ENCODE assay signal across 13 cellular contexts in the genomic region with DNA sequence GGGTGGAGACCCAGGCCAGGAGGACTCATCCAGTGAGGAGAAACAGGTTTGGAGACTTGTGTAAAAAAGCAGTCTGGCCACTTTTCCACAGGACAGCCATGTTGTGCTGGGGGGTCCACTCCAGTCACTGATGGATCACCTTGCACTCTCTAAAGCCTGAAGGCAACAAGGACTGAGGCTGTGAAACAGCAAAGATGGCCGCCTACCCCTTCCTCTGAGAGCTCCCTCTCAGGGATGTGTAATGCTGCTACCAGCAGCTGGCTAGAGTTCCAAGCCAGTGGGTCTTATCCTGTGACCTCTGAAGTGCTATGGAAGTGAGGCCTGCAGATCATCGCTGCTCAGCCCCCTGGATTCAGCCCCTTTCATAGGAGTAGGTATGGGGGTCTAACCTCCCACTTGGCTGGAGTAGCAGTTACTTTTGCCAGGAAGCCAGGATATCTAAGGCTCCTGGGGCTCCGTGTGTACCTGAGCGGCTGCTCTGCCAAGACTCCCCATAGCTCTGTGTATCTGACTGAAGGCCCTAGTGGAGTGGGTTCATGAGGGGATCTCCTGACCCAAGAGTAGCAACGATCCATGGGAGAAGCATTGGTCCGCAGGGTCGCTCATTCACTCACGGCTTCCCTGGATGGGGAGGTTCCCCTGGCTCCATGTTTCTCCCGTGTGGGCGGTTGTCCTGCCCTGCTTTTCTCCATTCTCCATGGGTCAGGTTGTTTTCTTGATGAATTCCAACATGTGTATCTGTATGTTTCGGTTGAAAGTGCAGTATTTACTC.
DNase-seq lines count a peak whose midpoint lies in the region; TF ChIP-seq lines count a peak whose summit lies in the region.
"Had no signal": no experiment of that assay in that cellular context is flagged by ENCODE, and none has a peak within 500 bp of the region (broad histone marks: within the 10 kb centered on the region; RNA-seq: fewer than 3 reads in every experiment).

No MANE protein-coding gene starts in this region.

- DNase-seq in CD8-positive, alpha-beta memory T cell = no peak
- peak; percentile 54 for DNase-seq in activated naive CD4-positive, alpha-beta T cell treated with anti-CD3 and anti-CD28 coated beads for 36 hours
- no peak for DNase-seq in nephron progenitor cell
- DNase-seq in NCI-H2196 treated with DMSO at 0.1 percent for 48 hours (lab: John Stamatoyannopoulos, UW; ENCODE audit: unreplicated experiment) = no peak
- no peak for DNase-seq in cerebellar cortex (ENCODE audit: low spot score)
- DNase-seq in H7 = no peak
- DNase-seq: foreskin melanocyte, NCI-H1694, NCI-H748 treated with DMSO at 0.1 percent for 48 hours, SIG-M5 had no signal

- no peaks in the 10 kb centered on the region for H3K36me3 ChIP-seq in CD8-positive, alpha-beta memory T cell (ENCODE audit: insufficient read depth, low read length)
- no peaks in the 10 kb centered on the region for H3K36me3 ChIP-seq in KMS-11 (ENCODE audit: insufficient read depth)
- no peaks in the 10 kb centered on the region for H3K36me3 ChIP-seq in H7 (replicated peaks; ENCODE audit: control insufficient read depth, insufficient read depth, low read length)

- H3K4me1 ChIP-seq in CD8-positive, alpha-beta memory T cell (ENCODE audit: insufficient read depth, low read length) = peaks cover 44% of the 10 kb centered on the region
- peaks cover 46% of the 10 kb centered on the region for H3K4me1 ChIP-seq in KMS-11 (ENCODE audit: low read depth, poor library complexity, severe bottlenecking)

- H3K27ac Mint-ChIP-seq in CD8-positive, alpha-beta memory T cell = peak overlapping the region in 5 of 8 donors; percentile 12 to 93 (median 88)
- peak overlapping the region; percentile 89 for H3K27ac Mint-ChIP-seq in activated naive CD4-positive, alpha-beta T cell treated with anti-CD3 and anti-CD28 coated beads for 36 hours
- peak overlapping the region; percentile 53 for H3K27ac Mint-ChIP-seq in nephron progenitor cell

- TF ChIP-seq CTCF in KMS-11 (conservative IDR thresholded peaks at IDR 0.05; ENCODE audit: low read depth, low read length) (no peak), nephron progenitor cell (IDR thresholded peaks at IDR 0.05) (no peak)

- no peaks in the 10 kb centered on the region for H3K79me2 ChIP-seq in KMS-11 (ENCODE audit: insufficient read depth, low read depth)

- H3K36me3 Mint-ChIP-seq in CD8-positive, alpha-beta memory T cell = peaks cover 0 to 1% (median 0%) of the 10 kb centered on the region in 3 donors
- H3K36me3 Mint-ChIP-seq in activated naive CD4-positive, alpha-beta T cell treated with anti-CD3 and anti-CD28 coated beads for 36 hours (ENCODE audit: low read depth) = peaks cover 14% of the 10 kb centered on the region
- no peaks in the 10 kb centered on the region for H3K36me3 Mint-ChIP-seq in nephron progenitor cell (ENCODE audit: low read depth)
- H3K36me3 Mint-ChIP-seq: CD8-positive, alpha-beta T cell; IgD-negative memory B cell had no signal

- H3K27me3 ChIP-seq in CD8-positive, alpha-beta memory T cell (ENCODE audit: insufficient read depth, low read length, poor library complexity, severe bottlenecking) = no peaks in the 10 kb centered on the region
- H3K27me3 ChIP-seq in KMS-11 (ENCODE audit: insufficient read depth, low read depth) = no peaks in the 10 kb centered on the region
- no peaks in the 10 kb centered on the region for H3K27me3 ChIP-seq in H7 (ENCODE audit: control insufficient read depth, insufficient read depth, low read length)

- H3K4me3 ChIP-seq in CD8-positive, alpha-beta memory T cell (ENCODE audit: low read length) = peak overlapping the region; percentile 39
- H3K4me3 ChIP-seq in KMS-11 (IDR thresholded peaks at IDR 0.05; ENCODE audit: insufficient read depth, low read depth, low read length) (peak overlapping the region; percentile 40), H7 (ENCODE audit: insufficient read depth, low read depth, low read length) (no peak overlapping the region)

- H3K9me3 Mint-ChIP-seq in CD8-positive, alpha-beta memory T cell = no peaks in the 10 kb centered on the region
- H3K9me3 Mint-ChIP-seq in activated naive CD4-positive, alpha-beta T cell treated with anti-CD3 and anti-CD28 coated beads for 36 hours = peaks cover 22% of the 10 kb centered on the region
- H3K9me3 Mint-ChIP-seq in nephron progenitor cell = peaks cover 15% of the 10 kb centered on the region
- H3K9me3 Mint-ChIP-seq: CD8-positive, alpha-beta T cell had no signal

- no peak overlapping the region for H3K27ac ChIP-seq in CD8-positive, alpha-beta memory T cell (ENCODE audit: low read depth, low read length)
- peak overlapping the region; percentile 55 for H3K27ac ChIP-seq in KMS-11

- peaks cover 44 to 63% (median 60%) of the 10 kb centered on the region in 3 donors for H3K4me1 Mint-ChIP-seq in CD8-positive, alpha-beta memory T cell
- peaks cover 72% of the 10 kb centered on the region for H3K4me1 Mint-ChIP-seq in activated naive CD4-positive, alpha-beta T cell treated with anti-CD3 and anti-CD28 coated beads for 36 hours (ENCODE audit: low read depth)
- H3K4me1 Mint-ChIP-seq in nephron progenitor cell = no peaks in the 10 kb centered on the region

- H2AFZ ChIP-seq in KMS-11 (ENCODE audit: low read depth) = peak overlapping the region; percentile 51

- peak overlapping the region in 3 of 7 donors; percentile 6 to 81 (median 72) for H3K4me3 Mint-ChIP-seq in CD8-positive, alpha-beta memory T cell
- H3K4me3 Mint-ChIP-seq in activated naive CD4-positive, alpha-beta T cell treated with anti-CD3 and anti-CD28 coated beads for 36 hours = no peak overlapping the region
- H3K4me3 Mint-ChIP-seq in nephron progenitor cell = no peak overlapping the region

- peak overlapping the region; percentile 43; the same call in 1 of the 2 replicates for H3K9ac ChIP-seq in KMS-11

- H3K9me3 ChIP-seq in CD8-positive, alpha-beta memory T cell (ENCODE audit: low read length) = no peaks in the 10 kb centered on the region

- H4K20me1 ChIP-seq in KMS-11 (ENCODE audit: insufficient read depth) = no peaks in the 10 kb centered on the region

- intact Hi-C loops in activated naive CD4-positive, alpha-beta T cell treated with anti-CD3 and anti-CD28 coated beads for 36 hours (cut with micrococcal nuclease) = loop anchor here (1.0 kb wide), 11 partner anchors 11 to 157 kb away; partner anchors contain the start of genes ECT2 and TNFSF10

- peak overlapping the region; percentile 91 for H3K4me2 ChIP-seq in KMS-11

- no peaks in the 10 kb centered on the region for H3K27me3 Mint-ChIP-seq in CD8-positive, alpha-beta memory T cell
- no peaks in the 10 kb centered on the region for H3K27me3 Mint-ChIP-seq in activated naive CD4-positive, alpha-beta T cell treated with anti-CD3 and anti-CD28 coated beads for 36 hours (ENCODE audit: low read depth)
- H3K27me3 Mint-ChIP-seq in nephron progenitor cell (ENCODE audit: low read depth, poor library complexity) = peaks cover 2% of the 10 kb centered on the region
- H3K27me3 Mint-ChIP-seq: IgD-negative memory B cell had no signal

- POLR2A ChIA-PET in CD8-positive, alpha-beta memory T cell (lab: Charles Lee) = interaction anchor here (0.6 kb wide), 1 partner anchor 85 kb away, joined by 4 read pairs; no protein-coding TSS in a partner anchor

- CTCF ChIA-PET in CD8-positive, alpha-beta memory T cell (lab: Charles Lee) = interaction anchor here (0.7 to 4.8 kb wide), 4 partner anchors 80 to 132 kb away, joined by 3 to 39 read pairs (median 16); no protein-coding TSS in a partner anchor
- CTCF ChIA-PET in activated naive CD4-positive, alpha-beta T cell treated with anti-CD3 and anti-CD28 coated beads for 36 hours (lab: Charles Lee) = interaction anchor here (0.7 to 8.4 kb wide), 9 partner anchors 12 to 116 kb away, joined by 3 to 122 read pairs (median 4); partner anchors contain the start of gene TNFSF10
